Comparison of ENCODE assay signal across 13 cellular contexts in genomic region chrX:21800344-21800770, GRCh38. TPM values are rescaled to one million over a fixed set of nuclear protein-coding genes. Genes with fewer than 3 reads are reported as not detected.
DNase-seq lines count a peak whose midpoint lies in the region; ATAC-seq and TF ChIP-seq lines count a peak whose summit lies in the region.
"Had no signal": no experiment of that assay in that cellular context is flagged by ENCODE, and none has a peak within 500 bp of the region (broad histone marks: within the 10 kb centered on the region; RNA-seq: fewer than 3 reads in every experiment).

No MANE protein-coding gene starts in this region.

- no peak for TF ChIP-seq CTCF in PC-9 (conservative IDR thresholded peaks at IDR 0.05)

- H3K9me3 ChIP-seq in PC-9 (ENCODE audit: insufficient read depth, low read depth): no peaks in the 10 kb centered on the region
- H3K9me3 ChIP-seq: BLaER1 had no signal

- no peaks in the 10 kb centered on the region for H3K79me2 ChIP-seq in PC-9 (ENCODE audit: low read depth)

- H3K36me3 ChIP-seq in PC-9 (ENCODE audit: low read depth): no peaks in the 10 kb centered on the region
- H3K36me3 ChIP-seq: BLaER1 had no signal

- DNase-seq in COLO829 (ENCODE audit: low spot score) (peak; percentile 13), amniotic epithelial cell (ENCODE audit: low read depth) (peak; percentile 47), left colon (no peak), AML-193 (lab: John Stamatoyannopoulos, UW) (no peak), T-helper 9 cell (no peak), PC-9 (no peak)
- DNase-seq: NCI-H146, retina had no signal

- no peaks in the 10 kb centered on the region for H3K9me2 ChIP-seq in PC-9 (ENCODE audit: insufficient read depth)

- no peak overlapping the region for H3K4me2 ChIP-seq in PC-9
- H3K4me2 ChIP-seq: BLaER1 had no signal

- no peak overlapping the region for H3K4me3 ChIP-seq in PC-9
- H3K4me3 ChIP-seq: BLaER1 had no signal

- BruUV-seq in PC-9 (replicated peaks; lab: Mats Ljungman, UMichigan): no TSS peak

- H3K4me1 ChIP-seq in PC-9 (replicated peaks; ENCODE audit: insufficient read depth): no peaks in the 10 kb centered on the region
- H3K4me1 ChIP-seq: BLaER1 had no signal

- CTCF ChIA-PET in PC-9 (lab: Charles Lee): no interaction called here

- ATAC-seq in HG02610 (IDR thresholded peaks at IDR 0.05; ENCODE audit: unreplicated experiment) (peak; percentile 75), left colon (peak; percentile 94), HG02938 (IDR thresholded peaks at IDR 0.05; ENCODE audit: unreplicated experiment) (no peak)

- no peaks in the 10 kb centered on the region for H4K20me1 ChIP-seq in PC-9 (ENCODE audit: insufficient read depth)
- H4K20me1 ChIP-seq: BLaER1 had no signal

- H3K27ac ChIP-seq in PC-9: no peak overlapping the region
- H3K27ac ChIP-seq: BLaER1 had no signal

- H2AFZ ChIP-seq in PC-9: no peak overlapping the region

- no peaks in the 10 kb centered on the region for H3K27me3 ChIP-seq in PC-9 (ENCODE audit: insufficient read depth, low read depth)
- H3K27me3 ChIP-seq: BLaER1 had no signal

- intact Hi-C loops in left colon (cut with DNase I, micrococcal nuclease): no loop called here
- intact Hi-C loops in PC-9 (cut with micrococcal nuclease; ENCODE audit: unreplicated experiment): no loop called here

- POLR2A ChIA-PET in PC-9 (lab: Charles Lee; ENCODE audit: unreplicated experiment): no interaction called here

- no peaks in the 10 kb centered on the region for H3F3A ChIP-seq in PC-9 (ENCODE audit: insufficient read depth, low read depth)

RNA-seq across cellular contexts. Expression of gene MBTPS2, which starts 39.1 kb away (rescaled TPM):
- 1 to 10 TPM; 8.5 to 8.6 TPM for total RNA-seq in left colon
- total RNA-seq in PC-9 (2021): 12.7 and 16.9 TPM in 2 replicates

RNA-seq across cellular contexts. Expression of gene SMPX, which starts 42.4 kb away (rescaled TPM):
- 1 to 10 TPM in 1 of 2 donors, not detected in 1; 2.1 TPM for total RNA-seq in left colon
- total RNA-seq in PC-9 (2021): not detected in 2 replicates
- total RNA-seq: activated naive CD4-positive, alpha-beta T cell treated with anti-CD3 and anti-CD28 coated beads, Interleukin-2, amount 50 U/mL, for 72 hours; T-helper 1 cell treated with Interleukin-12 subunit alpha and Interleukin-12 subunit beta and Interleukin-4 antibody, amounts not matched to agents 30 ng/mL and 1 ng/mL, for 36 hours had no signal

RNA-seq across cellular contexts. Expression of gene YY2, which starts 55.4 kb away (rescaled TPM):
- total RNA-seq in left colon (1 to 10 TPM in 1 of 2 donors, under 1 TPM in 1; 0.95 to 1.2 TPM), PC-9 (2021) (2.0 and 2.1 TPM in 2 replicates)

Comparison
In these comparisons a context has a peak if more than half of its experiments do, and no peak if none do; other contexts are left out.
1. DNase-seq: peak in COLO829 (single experiment) and amniotic epithelial cell (single experiment); none in left colon (0 of 2), AML-193 (0 of 2), T-helper 9 cell (single experiment) and PC-9 (0 of 2).